ENCODE assay signal across 9 cellular contexts in genomic region chrX:68732906-68733493, GRCh38.
DNase-seq lines count a peak whose midpoint lies in the region; ATAC-seq and TF ChIP-seq lines count a peak whose summit lies in the region.
"Had no signal": no experiment of that assay in that cellular context is flagged by ENCODE, and none has a peak within 500 bp of the region (broad histone marks: within the 10 kb centered on the region; RNA-seq: fewer than 3 reads in every experiment).

No MANE protein-coding gene starts in this region.

- CTCF ChIA-PET in activated CD4-positive, alpha-beta T cell treated with anti-CD3 and anti-CD28 coated beads for 36 hours (lab: Charles Lee): interaction anchor here (0.5 to 2.7 kb wide), 8 partner anchors 11 to 489 kb away, joined by 3 to 22 read pairs (median 4); no protein-coding TSS in a partner anchor

- no peak overlapping the region for H3K27ac ChIP-seq in DND-41 (ENCODE audit: low read length)
- H3K27ac ChIP-seq in coronary artery: no peak overlapping the region
- H3K27ac ChIP-seq in lower lobe of right lung: no peak overlapping the region

- intact Hi-C loops in activated CD4-positive, alpha-beta T cell treated with anti-CD3 and anti-CD28 coated beads for 36 hours (cut with DNase I, micrococcal nuclease): loop anchor here (1.0 to 5.0 kb wide), 6 partner anchors 74 to 654 kb away; no protein-coding TSS in a partner anchor
- intact Hi-C loops in lower lobe of right lung (cut with DNase I): no loop called here

- H3K9ac ChIP-seq in DND-41 (ENCODE audit: low read depth, low read length): no peak overlapping the region

- H3K4me1 Mint-ChIP-seq in activated CD4-positive, alpha-beta T cell treated with anti-CD3 and anti-CD28 coated beads for 36 hours: peaks cover 2% of the 10 kb centered on the region
- H3K4me1 Mint-ChIP-seq: activated naive CD4-positive, alpha-beta T cell treated with anti-CD3 and anti-CD28 coated beads, Interleukin-2, amount 50 U/mL, for 24 hours had no signal

- no peaks in the 10 kb centered on the region for H3K79me2 ChIP-seq in DND-41 (ENCODE audit: insufficient read depth, low read length)

- H4K20me1 ChIP-seq in DND-41 (ENCODE audit: insufficient read depth, low read length): no peaks in the 10 kb centered on the region

- H3K9me3 ChIP-seq in DND-41 (ENCODE audit: insufficient read depth, low read length, severe bottlenecking) (no peaks in the 10 kb centered on the region), lower lobe of right lung (no peaks in the 10 kb centered on the region)

- H3K4me1 ChIP-seq in DND-41 (ENCODE audit: insufficient read depth, low read length): no peaks in the 10 kb centered on the region
- no peaks in the 10 kb centered on the region for H3K4me1 ChIP-seq in lower lobe of right lung

- H3K4me3 ChIP-seq in DND-41 (ENCODE audit: low read depth in 1 of 2, low read length in 2 of 2) (no peak overlapping the region), coronary artery (no peak overlapping the region), lower lobe of right lung (no peak overlapping the region)

- peaks cover 9% of the 10 kb centered on the region for H3K27me3 Mint-ChIP-seq in activated CD4-positive, alpha-beta T cell treated with anti-CD3 and anti-CD28 coated beads for 36 hours

- H3K36me3 Mint-ChIP-seq in activated CD4-positive, alpha-beta T cell treated with anti-CD3 and anti-CD28 coated beads for 36 hours (ENCODE audit: low read depth): no peaks in the 10 kb centered on the region
- H3K36me3 Mint-ChIP-seq: activated naive CD4-positive, alpha-beta T cell treated with anti-CD3 and anti-CD28 coated beads, Interleukin-2, amount 50 U/mL, for 24 hours had no signal

- POLR2A ChIA-PET in activated CD4-positive, alpha-beta T cell treated with anti-CD3 and anti-CD28 coated beads for 36 hours (lab: Charles Lee): interaction anchor here (0.6 kb wide), 1 partner anchor 95 kb away, joined by 3 read pairs; no protein-coding TSS in a partner anchor

- H3K4me3 Mint-ChIP-seq in activated CD4-positive, alpha-beta T cell treated with anti-CD3 and anti-CD28 coated beads for 36 hours: no peak overlapping the region
- H3K4me3 Mint-ChIP-seq: activated naive CD4-positive, alpha-beta T cell treated with anti-CD3 and anti-CD28 coated beads, Interleukin-2, amount 50 U/mL, for 24 hours had no signal

- H3K27ac Mint-ChIP-seq in activated CD4-positive, alpha-beta T cell treated with anti-CD3 and anti-CD28 coated beads for 36 hours: no peak overlapping the region
- H3K27ac Mint-ChIP-seq: activated naive CD4-positive, alpha-beta T cell treated with anti-CD3 and anti-CD28 coated beads, Interleukin-2, amount 50 U/mL, for 24 hours had no signal

- peak; percentile 69 for ATAC-seq in DND-41 (ENCODE audit: insufficient read depth, low read depth)
- peak; percentile 81 for ATAC-seq in GM21576 (IDR thresholded peaks at IDR 0.05; ENCODE audit: unreplicated experiment)
- peak; percentile 83 for ATAC-seq in activated CD4-positive, alpha-beta T cell treated with anti-CD3 and anti-CD28 coated beads for 36 hours
- ATAC-seq in lower lobe of right lung: peak; percentile 75 to 89

- DNase-seq in DND-41 (peak; percentile 50), NAMALWA (ENCODE audit: low spot score) (peak; percentile 66), coronary artery (ENCODE audit: low spot score) (no peak), lower lobe of right lung (peak; percentile 69), NCI-H526 treated with DMSO at 0.1 percent for 48 hours (lab: John Stamatoyannopoulos, UW) (no peak)
- peak; percentile 82 for DNase-seq in activated CD4-positive, alpha-beta T cell treated with anti-CD3 and anti-CD28 coated beads for 36 hours
- DNase-seq in stimulated activated CD8-positive, alpha-beta memory T cell treated with anti-CD3 and anti-CD28 coated beads, Interleukin-4, amount 100 ng/mL, for 24 hours (ENCODE audit: low read depth): peak; percentile 50

- no peaks in the 10 kb centered on the region for H3K27me3 ChIP-seq in DND-41 (ENCODE audit: insufficient read depth, low read length, poor library complexity)
- no peaks in the 10 kb centered on the region for H3K27me3 ChIP-seq in lower lobe of right lung (ENCODE audit: low read depth)

- H3K4me2 ChIP-seq in DND-41 (ENCODE audit: insufficient read depth, low read length): no peak overlapping the region

- peak; percentile 69 for TF ChIP-seq CTCF in DND-41 (IDR thresholded peaks at IDR 0.05; ENCODE audit: borderline replicate concordance, extremely low read depth, low read length, poor library complexity, severe bottlenecking)
- TF ChIP-seq CTCF in coronary artery (IDR thresholded peaks at IDR 0.05): peak; percentile 33
- peak; percentile 73 for TF ChIP-seq CTCF in lower lobe of right lung (IDR thresholded peaks at IDR 0.05)

- no peaks in the 10 kb centered on the region for H3K9me3 Mint-ChIP-seq in activated CD4-positive, alpha-beta T cell treated with anti-CD3 and anti-CD28 coated beads for 36 hours (ENCODE audit: low read depth)
- H3K9me3 Mint-ChIP-seq: activated naive CD4-positive, alpha-beta T cell treated with anti-CD3 and anti-CD28 coated beads, Interleukin-2, amount 50 U/mL, for 24 hours had no signal

- no peak overlapping the region for H2AFZ ChIP-seq in DND-41 (ENCODE audit: low read depth, low read length)

- H3K36me3 ChIP-seq in DND-41 (ENCODE audit: insufficient read depth, low read length) (no peaks in the 10 kb centered on the region), lower lobe of right lung (no peaks in the 10 kb centered on the region)

Comparison
In these comparisons a context has a peak if more than half of its experiments do, and no peak if none do; other contexts are left out.
1. DNase-seq: peak in DND-41 (single experiment), NAMALWA (single experiment), activated CD4-positive, alpha-beta T cell treated with anti-CD3 and anti-CD28 coated beads for 36 hours (single experiment), lower lobe of right lung (single experiment) and stimulated activated CD8-positive, alpha-beta memory T cell treated with anti-CD3 and anti-CD28 coated beads, Interleukin-4, amount 100 ng/mL, for 24 hours (single experiment); none in coronary artery (single experiment) and NCI-H526 treated with DMSO at 0.1 percent for 48 hours (single experiment).
2. Peak in every context shown above with its lines, with median percentiles within 50 percentile points of each other: ATAC-seq and CTCF ChIP-seq.